Comparison of ENCODE assay signal across 11 cellular contexts in the genomic region with DNA sequence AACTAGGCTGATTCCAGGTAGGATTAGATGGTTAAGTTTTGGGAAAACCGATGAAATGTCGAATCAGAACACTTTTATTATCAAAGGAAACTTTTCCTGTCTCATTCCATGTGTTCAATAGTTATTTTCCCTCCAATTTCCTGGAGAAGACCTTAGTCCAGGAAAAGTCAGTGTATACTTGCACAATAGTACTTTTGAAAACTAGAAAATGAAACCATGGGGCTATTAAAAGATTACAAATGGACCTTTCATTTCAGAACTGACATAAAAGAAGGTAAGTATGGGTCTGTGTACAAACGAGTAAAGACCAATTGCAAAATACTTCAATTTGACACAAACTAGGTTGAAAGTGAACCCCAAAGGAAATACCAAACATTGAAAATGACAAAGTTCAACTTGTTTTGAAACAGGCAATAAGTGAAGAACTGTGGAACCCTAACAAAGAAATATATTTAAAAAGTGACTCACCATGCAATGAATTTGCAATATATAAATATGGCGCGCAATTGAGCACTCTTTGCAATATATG. TPM values are rescaled to one million over a fixed set of nuclear protein-coding genes. Genes with fewer than 3 reads are reported as not detected.
DNase-seq lines count a peak whose midpoint lies in the region; ATAC-seq and TF ChIP-seq lines count a peak whose summit lies in the region.
"Had no signal": no experiment of that assay in that cellular context is flagged by ENCODE, and none has a peak within 500 bp of the region (broad histone marks: within the 10 kb centered on the region; RNA-seq: fewer than 3 reads in every experiment).

No MANE protein-coding gene starts in this region.

- intact Hi-C loops in sciatic nerve (cut with DNase I), result no loop called here

- no peak overlapping the region for H3K9ac ChIP-seq in SK-N-SH

- no peaks in the 10 kb centered on the region for H3K36me3 Mint-ChIP-seq in mesothelial cell of epicardium

- no peaks in the 10 kb centered on the region for H3K27me3 ChIP-seq in SK-N-SH (ENCODE audit: insufficient read depth)
- H3K27me3 ChIP-seq in tibial nerve, result no peaks in the 10 kb centered on the region

- H3K4me2 ChIP-seq in SK-N-SH, result peak overlapping the region; percentile 97

- DNase-seq in SK-N-SH (no peak), cardiac fibroblast (ENCODE audit: low read depth in 2 of 2) (peak in 1 of 2 donors; percentile 20), mesothelial cell of epicardium (ENCODE audit: low spot score in 2 of 2, unreplicated experiment in 2 of 2) (no peak), tibial nerve (ENCODE audit: low spot score in 2 of 2) (no peak), HuH-7 (ENCODE audit: low spot score) (no peak), sciatic nerve (ENCODE audit: low spot score) (no peak)
- DNase-seq: activated B cell treated with CpG ODN at 0.5 μM for 24 hours, NCI-H1092 treated with DMSO at 0.1 percent for 48 hours, nephron progenitor cell had no signal

- no peaks in the 10 kb centered on the region for H4K20me1 ChIP-seq in SK-N-SH (ENCODE audit: insufficient read depth)

- H3K9me2 ChIP-seq in SK-N-SH, result no peaks in the 10 kb centered on the region

- TF ChIP-seq EP300 in SK-N-SH (IDR thresholded peaks at IDR 0.05; ENCODE audit: borderline replicate concordance in 1 of 2, low read depth in 1 of 2, low read length in 1 of 2) (no peak), tibial nerve (IDR thresholded peaks at IDR 0.05) (no peak)

- no peak for TF ChIP-seq RAD21 in SK-N-SH (IDR thresholded peaks at IDR 0.05; ENCODE audit: low read length)

- POLR2A ChIA-PET in SK-N-SH (lab: Yijun Ruan, JAX), result interaction anchor here (2.7 kb wide), 1 partner anchor 29 kb away, joined by 21 read pairs; a partner anchor contains a TSS

- H3K27me3 Mint-ChIP-seq in mesothelial cell of epicardium (ENCODE audit: low read depth), result no peaks in the 10 kb centered on the region
- H3K27me3 Mint-ChIP-seq: activated B cell treated with CpG ODN at 0.5 μM for 24 hours had no signal

- peaks cover 20% of the 10 kb centered on the region for H3F3A ChIP-seq in SK-N-SH (replicated peaks; ENCODE audit: insufficient read depth)

- H3K4me3 Mint-ChIP-seq in mesothelial cell of epicardium, result peak overlapping the region; percentile 80
- H3K4me3 Mint-ChIP-seq: activated B cell treated with CpG ODN at 0.5 μM for 24 hours had no signal

- H3K4me3 ChIP-seq in SK-N-SH (ENCODE audit: low read depth in 2 of 2, low read length in 1 of 2) (peak overlapping the region in 1 of 2 experiments; percentile 16; a peak in 1 of 4 replicates), cardiac fibroblast (replicated peaks in 1 of 2; ENCODE audit: low read depth in 2 of 2, low read length in 2 of 2) (peak overlapping the region; percentile 5 to 78), tibial nerve (peak overlapping the region; percentile 58 to 94 (median 86))

- peaks cover 0 to 2% of the 10 kb centered on the region in 2 experiments for H3K36me3 ChIP-seq in SK-N-SH (replicated peaks in 1 of 2; ENCODE audit: control insufficient read depth in 1 of 2, insufficient read depth in 2 of 2, low read length in 1 of 2)
- peaks cover 0 to 4% (median 0%) of the 10 kb centered on the region in 3 donors for H3K36me3 ChIP-seq in tibial nerve

- no peaks in the 10 kb centered on the region for H3K9me3 ChIP-seq in SK-N-SH
- no peaks in the 10 kb centered on the region for H3K9me3 ChIP-seq in tibial nerve

- H3K4me1 Mint-ChIP-seq in mesothelial cell of epicardium, result peaks cover 44% of the 10 kb centered on the region

- H3K9me3 Mint-ChIP-seq in mesothelial cell of epicardium, result no peaks in the 10 kb centered on the region
- H3K9me3 Mint-ChIP-seq: activated B cell treated with CpG ODN at 0.5 μM for 24 hours, nephron progenitor cell had no signal

- peaks cover 15% of the 10 kb centered on the region; the same call in 1 of the 2 replicates for H3K79me2 ChIP-seq in SK-N-SH (ENCODE audit: insufficient read depth)

- no peak overlapping the region for H2AFZ ChIP-seq in SK-N-SH (ENCODE audit: low read depth)

- ATAC-seq in SK-N-SH treated with all-trans-retinoic acid at 6 μM for 48 hours (no peak), GM21381 (IDR thresholded peaks at IDR 0.05; ENCODE audit: unreplicated experiment) (no peak), sciatic nerve (no peak)

- TF ChIP-seq POLR2A in tibial nerve (IDR thresholded peaks at IDR 0.05), result no peak

- 69% methylated on average over 5 of the region's 5 CpGs for WGBS in SK-N-SH (ENCODE audit: low lambda C conversion rate)
- WGBS in tibial nerve, 2 donors, result 44 to 46% methylated on average over 5 of the region's 5 CpGs

- peak overlapping the region; percentile 55 for H3K27ac Mint-ChIP-seq in mesothelial cell of epicardium
- H3K27ac Mint-ChIP-seq: activated B cell treated with CpG ODN at 0.5 μM for 24 hours, nephron progenitor cell had no signal

- H3K27ac ChIP-seq in SK-N-SH (ENCODE audit: low read depth in 2 of 2, low read length in 1 of 2) (peak overlapping the region in 1 of 2 experiments; percentile 11; a peak in 1 of 4 replicates), tibial nerve (peak overlapping the region; percentile 90 to 100 (median 98))

- CTCF ChIA-PET in SK-N-SH (lab: Yijun Ruan, JAX), result interaction anchor here (1.9 to 8.1 kb wide), 4 partner anchors 8 to 113 kb away, joined by 10 to 60 read pairs (median 34); a partner anchor contains a TSS

- TF ChIP-seq CTCF in SK-N-SH (IDR thresholded peaks at IDR 0.05) (no peak), cardiac fibroblast (IDR thresholded peaks at IDR 0.05; ENCODE audit: low read depth, low read length) (no peak), mesothelial cell of epicardium (IDR thresholded peaks at IDR 0.05; ENCODE audit: unreplicated experiment) (no peak), tibial nerve (IDR thresholded peaks at IDR 0.05) (no peak)

- H3K4me1 ChIP-seq in SK-N-SH (ENCODE audit: control insufficient read depth in 1 of 2, insufficient read depth in 2 of 2, low read depth in 1 of 2, low read length in 1 of 2), result peaks cover 32 to 33% of the 10 kb centered on the region in 2 experiments; a peak in 3 of 4 replicates
- H3K4me1 ChIP-seq in tibial nerve, result peaks cover 0 to 68% (median 34%) of the 10 kb centered on the region in 4 donors

TF ChIP-seq in SK-N-SH, 30 proteins besides CTCF, POLR2A, EP300 and RAD21 (continues in another document):
- TF ChIP-seq FOXJ3 (CRISPR knock-in tag; IDR thresholded peaks at IDR 0.05), result no peak
- no peak for TF ChIP-seq GATA2 (CRISPR knock-in tag; IDR thresholded peaks at IDR 0.05)
- no peak for TF ChIP-seq JUND (IDR thresholded peaks at IDR 0.05)
- TF ChIP-seq, protein P1, sequence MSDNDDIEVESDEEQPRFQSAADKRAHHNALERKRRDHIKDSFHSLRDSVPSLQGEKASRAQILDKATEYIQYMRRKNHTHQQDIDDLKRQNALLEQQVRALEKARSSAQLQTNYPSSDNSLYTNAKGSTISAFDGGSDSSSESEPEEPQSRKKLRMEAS (IDR thresholded peaks at IDR 0.05; ENCODE audit: low read depth), result no peak
- no peak for TF ChIP-seq SIN3A (IDR thresholded peaks at IDR 0.05; ENCODE audit: borderline replicate concordance, low read depth, low read length)
- TF ChIP-seq TAF1 (IDR thresholded peaks at IDR 0.05; ENCODE audit: borderline replicate concordance, low read depth, low read length), result no peak
- no peak for TF ChIP-seq FOSL2 (IDR thresholded peaks at IDR 0.05; ENCODE audit: borderline replicate concordance, low read depth)

TF ChIP-seq in SK-N-SH treated with all-trans-retinoic acid at 6 μM for 48 hours, 23 proteins besides CTCF, POLR2A, EP300 and RAD21 (continues in another document):
- TF ChIP-seq OSR1 (CRISPR knock-in tag; IDR thresholded peaks at IDR 0.05) (no peak), ZNF565 (CRISPR knock-in tag; conservative IDR thresholded peaks at IDR 0.05; ENCODE audit: low read depth) (no peak), ESRRG (CRISPR knock-in tag; IDR thresholded peaks at IDR 0.05) (no peak), ZNF8 (CRISPR knock-in tag; IDR thresholded peaks at IDR 0.05) (no peak), TCF4 (CRISPR knock-in tag; IDR thresholded peaks at IDR 0.05; ENCODE audit: borderline replicate concordance) (no peak)
- TF ChIP-seq, protein P2, sequence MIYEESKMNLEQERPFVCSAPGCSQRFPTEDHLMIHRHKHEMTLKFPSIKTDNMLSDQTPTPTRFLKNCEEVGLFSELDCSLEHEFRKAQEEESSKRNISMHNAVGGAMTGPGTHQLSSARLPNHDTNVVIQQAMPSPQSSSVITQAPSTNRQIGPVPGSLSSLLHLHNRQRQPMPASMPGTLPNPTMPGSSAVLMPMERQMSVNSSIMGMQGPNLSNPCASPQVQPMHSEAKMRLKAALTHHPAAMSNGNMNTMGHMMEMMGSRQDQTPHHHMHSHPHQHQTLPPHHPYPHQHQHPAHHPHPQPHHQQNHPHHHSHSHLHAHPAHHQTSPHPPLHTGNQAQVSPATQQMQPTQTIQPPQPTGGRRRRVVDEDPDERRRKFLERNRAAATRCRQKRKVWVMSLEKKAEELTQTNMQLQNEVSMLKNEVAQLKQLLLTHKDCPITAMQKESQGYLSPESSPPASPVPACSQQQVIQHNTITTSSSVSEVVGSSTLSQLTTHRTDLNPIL (CRISPR knock-in tag; IDR thresholded peaks at IDR 0.05; ENCODE audit: low read depth), result no peak

RNA-seq across cellular contexts. Expression of a gene that starts 2.1 kb away (rescaled TPM):
- 6.3 and 7.0 TPM in 2 replicates for polyA plus RNA-seq in SK-N-SH (2012; rRNA removed)
- 4.0 and 5.0 TPM in 2 replicates for polyA plus RNA-seq in SK-N-SH (2012; cell fraction: cytosol; rRNA removed)
- polyA plus RNA-seq in SK-N-SH (2012; cell fraction: nucleus; rRNA removed), result 5.3 and 6.3 TPM in 2 replicates
- 7.8 to 9.0 TPM (median 7.9 TPM) in 3 replicates for total RNA-seq in mesothelial cell of epicardium
- 100 to 1,000 TPM; 113 to 253 (median 170) TPM for total RNA-seq in tibial nerve
- 41.8 TPM for total RNA-seq in sciatic nerve

RNA-seq across cellular contexts. Expression of a gene that starts 28.6 kb away (rescaled TPM):
- polyA plus RNA-seq in SK-N-SH (2012; rRNA removed), result 53.0 and 53.8 TPM in 2 replicates
- polyA plus RNA-seq in SK-N-SH (2012; cell fraction: cytosol; rRNA removed), result 58.5 and 71.1 TPM in 2 replicates
- polyA plus RNA-seq in SK-N-SH (2012; cell fraction: nucleus; rRNA removed), result 47.6 and 49.7 TPM in 2 replicates
- total RNA-seq in mesothelial cell of epicardium (72.5 to 75.4 TPM (median 75.4 TPM) in 3 replicates), tibial nerve (10 to 100 TPM; 28.0 to 45.3 (median 42.2) TPM), sciatic nerve (59.5 TPM)

RNA-seq across cellular contexts. Expression of a gene that starts 44.5 kb away (rescaled TPM):
- 23.8 and 31.4 TPM in 2 replicates for polyA plus RNA-seq in SK-N-SH (2012; rRNA removed)
- 18.2 and 23.3 TPM in 2 replicates for polyA plus RNA-seq in SK-N-SH (2012; cell fraction: cytosol; rRNA removed)
- polyA plus RNA-seq in SK-N-SH (2012; cell fraction: nucleus; rRNA removed), result 22.7 and 27.9 TPM in 2 replicates
- total RNA-seq in mesothelial cell of epicardium (18.4 to 20.1 TPM (median 18.7 TPM) in 3 replicates), tibial nerve (10 to 100 TPM; 17.0 to 29.1 (median 21.0) TPM), sciatic nerve (16.1 TPM)

RNA-seq across cellular contexts. Expression of a gene that starts 51.6 kb away (rescaled TPM):
- 31.4 and 31.7 TPM in 2 replicates for polyA plus RNA-seq in SK-N-SH (2012; rRNA removed)
- polyA plus RNA-seq in SK-N-SH (2012; cell fraction: cytosol; rRNA removed), result 32.9 and 36.8 TPM in 2 replicates
- polyA plus RNA-seq in SK-N-SH (2012; cell fraction: nucleus; rRNA removed), result 14.5 and 19.6 TPM in 2 replicates
- total RNA-seq in mesothelial cell of epicardium (15.4 to 17.3 TPM (median 16.4 TPM) in 3 replicates), tibial nerve (1 to 10 TPM; 3.7 to 8.2 (median 7.1) TPM), sciatic nerve (9.9 TPM)

RNA-seq across cellular contexts. Expression of a gene that starts 52.0 kb away (rescaled TPM):
- polyA plus RNA-seq in SK-N-SH (2012; rRNA removed), result 30.5 and 44.3 TPM in 2 replicates
- 15.5 and 22.6 TPM in 2 replicates for polyA plus RNA-seq in SK-N-SH (2012; cell fraction: cytosol; rRNA removed)
- 111 and 122 TPM in 2 replicates for polyA plus RNA-seq in SK-N-SH (2012; cell fraction: nucleus; rRNA removed)
- total RNA-seq in mesothelial cell of epicardium, result 39.6 to 40.7 TPM (median 39.9 TPM) in 3 replicates
- total RNA-seq in tibial nerve, result 10 to 100 TPM; 33.4 to 46.8 (median 42.7) TPM
- 32.9 TPM for total RNA-seq in sciatic nerve
